Comparison of ENCODE assay signal across 15 cellular contexts in genomic region chr9:75239176-75239575, GRCh38.
DNase-seq lines count a peak whose midpoint lies in the region; ATAC-seq and TF ChIP-seq lines count a peak whose summit lies in the region.
"Had no signal": no experiment of that assay in that cellular context is flagged by ENCODE, and none has a peak within 500 bp of the region (broad histone marks: within the 10 kb centered on the region; RNA-seq: fewer than 3 reads in every experiment).

No MANE protein-coding gene starts in this region.

- DNase-seq in BE2C (peak; percentile 13), HT1080 (ENCODE audit: low read depth) (peak; percentile 66), WTC11 (ENCODE audit: low spot score) (no peak), left lung (peak in 1 of 2 donors; percentile 54), posterior cingulate gyrus (no peak), NCI-H1436 treated with DMSO at 0.1 percent for 48 hours (lab: John Stamatoyannopoulos, UW) (no peak)
- no peak for DNase-seq in stimulated activated CD4-positive, alpha-beta T cell treated with anti-CD3 and anti-CD28 coated beads, Interleukin-12 subunit alpha, Interleukin-12 subunit beta, amount 100 ng/mL, for 4 hours
- DNase-seq: activated CD4-positive, alpha-beta memory T cell treated with anti-CD3 and anti-CD28 coated beads, Interleukin-2, amount 10 ng/mL, durations not matched to agents 7 days and 5 days; anterior cingulate cortex; DND-41; stimulated activated CD4-positive, alpha-beta T cell treated with anti-CD3 and anti-CD28 coated beads, Interleukin-2, amount 100 ng/mL, for 24 hours had no signal

- POLR2A ChIA-PET in WTC11 (lab: Charles Lee): interaction anchor here (0.6 kb wide), 1 partner anchor 1258 kb away, joined by 3 read pairs; no protein-coding TSS in a partner anchor

- no peak overlapping the region for H3K27ac ChIP-seq in left lung
- H3K27ac ChIP-seq: gastrocnemius medialis, SJCRH30 had no signal

- no peaks in the 10 kb centered on the region for H3K27me3 Mint-ChIP-seq in WTC11 (ENCODE audit: low read depth)
- H3K27me3 Mint-ChIP-seq: activated CD4-positive, alpha-beta memory T cell treated with anti-CD3 and anti-CD28 coated beads, Interleukin-2, amount 10 ng/mL, durations not matched to agents 7 days and 5 days; IgD-negative memory B cell had no signal

- H3K27me3 ChIP-seq in BE2C (no peaks in the 10 kb centered on the region), left lung (no peaks in the 10 kb centered on the region)
- H3K27me3 ChIP-seq: gastrocnemius medialis, SJCRH30 had no signal

- intact Hi-C loops in left lung (cut with DNase I) (no loop called here), posterior cingulate gyrus (cut with DNase I) (loop anchor here (2.0 kb wide), 1 partner anchor 38 kb away; no protein-coding TSS in a partner anchor)

- H3K4me1 Mint-ChIP-seq in WTC11: no peaks in the 10 kb centered on the region
- H3K4me1 Mint-ChIP-seq: activated CD4-positive, alpha-beta memory T cell treated with anti-CD3 and anti-CD28 coated beads, Interleukin-2, amount 10 ng/mL, durations not matched to agents 7 days and 5 days; IgD-negative memory B cell had no signal

- TF ChIP-seq CTCF in BE2C (IDR thresholded peaks at IDR 0.05; ENCODE audit: low read depth, low read length): no peak
- TF ChIP-seq CTCF in WTC11 (IDR thresholded peaks at IDR 0.05): no peak
- no peak for TF ChIP-seq CTCF in left lung (IDR thresholded peaks at IDR 0.05)

- H3K4me1 ChIP-seq in BE2C (no peaks in the 10 kb centered on the region), left lung (peaks cover 0 to 13% of the 10 kb centered on the region in 2 donors)
- H3K4me1 ChIP-seq: gastrocnemius medialis, SJCRH30 had no signal

- peaks cover 19% of the 10 kb centered on the region for H3K9me3 Mint-ChIP-seq in WTC11

- H3K4me3 Mint-ChIP-seq in WTC11: no peak overlapping the region
- H3K4me3 Mint-ChIP-seq: activated CD4-positive, alpha-beta memory T cell treated with anti-CD3 and anti-CD28 coated beads, Interleukin-2, amount 10 ng/mL, durations not matched to agents 7 days and 5 days; IgD-negative memory B cell had no signal

- H3K9me3 ChIP-seq in BE2C: no peaks in the 10 kb centered on the region
- peaks cover 0 to 5% of the 10 kb centered on the region in 2 donors for H3K9me3 ChIP-seq in left lung
- H3K9me3 ChIP-seq: gastrocnemius medialis, SJCRH30 had no signal

- ATAC-seq in WTC11 (no peak), left lung (peak; percentile 76), HG03457 (IDR thresholded peaks at IDR 0.05; ENCODE audit: unreplicated experiment) (no peak)
- ATAC-seq: gastrocnemius medialis had no signal

- H3K4me3 ChIP-seq in BE2C (ENCODE audit: low read depth, low read length): no peak overlapping the region
- H3K4me3 ChIP-seq in left lung: no peak overlapping the region
- H3K4me3 ChIP-seq: gastrocnemius medialis, SJCRH30 had no signal

- CTCF ChIA-PET in WTC11 (lab: Charles Lee): interaction anchor here (1.3 kb wide), 1 partner anchor 10 kb away, joined by 7 read pairs; no protein-coding TSS in a partner anchor

- H3K36me3 Mint-ChIP-seq in WTC11: peaks cover 15% of the 10 kb centered on the region
- H3K36me3 Mint-ChIP-seq: IgD-negative memory B cell had no signal

- no peak overlapping the region for H3K27ac Mint-ChIP-seq in WTC11
- H3K27ac Mint-ChIP-seq: activated CD4-positive, alpha-beta memory T cell treated with anti-CD3 and anti-CD28 coated beads, Interleukin-2, amount 10 ng/mL, durations not matched to agents 7 days and 5 days; IgD-negative memory B cell had no signal

- H3K36me3 ChIP-seq in BE2C (no peaks in the 10 kb centered on the region), left lung (no peaks in the 10 kb centered on the region)
- H3K36me3 ChIP-seq: gastrocnemius medialis, SJCRH30 had no signal

TF ChIP-seq in WTC11, 78 proteins besides CTCF, POLR2A, EP300 and RAD21:
- TF ChIP-seq GABPB1 (CRISPR knock-in tag; IDR thresholded peaks at IDR 0.05): peak; percentile 98
- TF ChIP-seq NFYB (CRISPR knock-in tag; conservative IDR thresholded peaks at IDR 0.05; ENCODE audit: low read depth): no peak

Comparison
In these comparisons a context has a peak if more than half of its experiments do, and no peak if none do; other contexts are left out.
1. DNase-seq: peak in BE2C (single experiment) and HT1080 (single experiment); none in WTC11 (single experiment), posterior cingulate gyrus (0 of 10), NCI-H1436 treated with DMSO at 0.1 percent for 48 hours (single experiment) and stimulated activated CD4-positive, alpha-beta T cell treated with anti-CD3 and anti-CD28 coated beads, Interleukin-12 subunit alpha, Interleukin-12 subunit beta, amount 100 ng/mL, for 4 hours (single experiment).